In the genomic region with DNA sequence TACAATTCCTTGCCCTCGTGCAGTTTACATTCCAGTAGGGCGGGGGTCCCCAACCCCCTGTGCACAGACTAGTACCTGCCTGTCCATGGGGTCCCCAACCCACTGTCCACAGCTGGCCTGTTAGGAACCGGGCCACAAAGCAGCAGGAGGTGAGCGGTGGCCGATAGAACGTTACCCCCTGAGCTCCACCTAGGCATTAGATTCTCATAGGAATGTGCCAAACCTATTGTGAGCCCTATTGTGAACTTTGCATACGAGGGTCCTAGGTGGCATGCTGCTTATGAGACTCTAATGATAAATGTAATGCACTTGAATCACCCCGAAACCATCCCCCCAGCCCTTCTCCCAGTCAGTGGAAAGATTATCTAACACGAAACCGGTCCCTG, we compare ENCODE assay signal across 1 cellular context.
TF ChIP-seq lines count a peak whose summit lies in the region.

No MANE protein-coding gene starts in this region.

TF ChIP-seq in GM23338, 12 proteins besides CTCF, POLR2A, EP300 and RAD21 (continued from another document):
- TF ChIP-seq, protein P1, sequence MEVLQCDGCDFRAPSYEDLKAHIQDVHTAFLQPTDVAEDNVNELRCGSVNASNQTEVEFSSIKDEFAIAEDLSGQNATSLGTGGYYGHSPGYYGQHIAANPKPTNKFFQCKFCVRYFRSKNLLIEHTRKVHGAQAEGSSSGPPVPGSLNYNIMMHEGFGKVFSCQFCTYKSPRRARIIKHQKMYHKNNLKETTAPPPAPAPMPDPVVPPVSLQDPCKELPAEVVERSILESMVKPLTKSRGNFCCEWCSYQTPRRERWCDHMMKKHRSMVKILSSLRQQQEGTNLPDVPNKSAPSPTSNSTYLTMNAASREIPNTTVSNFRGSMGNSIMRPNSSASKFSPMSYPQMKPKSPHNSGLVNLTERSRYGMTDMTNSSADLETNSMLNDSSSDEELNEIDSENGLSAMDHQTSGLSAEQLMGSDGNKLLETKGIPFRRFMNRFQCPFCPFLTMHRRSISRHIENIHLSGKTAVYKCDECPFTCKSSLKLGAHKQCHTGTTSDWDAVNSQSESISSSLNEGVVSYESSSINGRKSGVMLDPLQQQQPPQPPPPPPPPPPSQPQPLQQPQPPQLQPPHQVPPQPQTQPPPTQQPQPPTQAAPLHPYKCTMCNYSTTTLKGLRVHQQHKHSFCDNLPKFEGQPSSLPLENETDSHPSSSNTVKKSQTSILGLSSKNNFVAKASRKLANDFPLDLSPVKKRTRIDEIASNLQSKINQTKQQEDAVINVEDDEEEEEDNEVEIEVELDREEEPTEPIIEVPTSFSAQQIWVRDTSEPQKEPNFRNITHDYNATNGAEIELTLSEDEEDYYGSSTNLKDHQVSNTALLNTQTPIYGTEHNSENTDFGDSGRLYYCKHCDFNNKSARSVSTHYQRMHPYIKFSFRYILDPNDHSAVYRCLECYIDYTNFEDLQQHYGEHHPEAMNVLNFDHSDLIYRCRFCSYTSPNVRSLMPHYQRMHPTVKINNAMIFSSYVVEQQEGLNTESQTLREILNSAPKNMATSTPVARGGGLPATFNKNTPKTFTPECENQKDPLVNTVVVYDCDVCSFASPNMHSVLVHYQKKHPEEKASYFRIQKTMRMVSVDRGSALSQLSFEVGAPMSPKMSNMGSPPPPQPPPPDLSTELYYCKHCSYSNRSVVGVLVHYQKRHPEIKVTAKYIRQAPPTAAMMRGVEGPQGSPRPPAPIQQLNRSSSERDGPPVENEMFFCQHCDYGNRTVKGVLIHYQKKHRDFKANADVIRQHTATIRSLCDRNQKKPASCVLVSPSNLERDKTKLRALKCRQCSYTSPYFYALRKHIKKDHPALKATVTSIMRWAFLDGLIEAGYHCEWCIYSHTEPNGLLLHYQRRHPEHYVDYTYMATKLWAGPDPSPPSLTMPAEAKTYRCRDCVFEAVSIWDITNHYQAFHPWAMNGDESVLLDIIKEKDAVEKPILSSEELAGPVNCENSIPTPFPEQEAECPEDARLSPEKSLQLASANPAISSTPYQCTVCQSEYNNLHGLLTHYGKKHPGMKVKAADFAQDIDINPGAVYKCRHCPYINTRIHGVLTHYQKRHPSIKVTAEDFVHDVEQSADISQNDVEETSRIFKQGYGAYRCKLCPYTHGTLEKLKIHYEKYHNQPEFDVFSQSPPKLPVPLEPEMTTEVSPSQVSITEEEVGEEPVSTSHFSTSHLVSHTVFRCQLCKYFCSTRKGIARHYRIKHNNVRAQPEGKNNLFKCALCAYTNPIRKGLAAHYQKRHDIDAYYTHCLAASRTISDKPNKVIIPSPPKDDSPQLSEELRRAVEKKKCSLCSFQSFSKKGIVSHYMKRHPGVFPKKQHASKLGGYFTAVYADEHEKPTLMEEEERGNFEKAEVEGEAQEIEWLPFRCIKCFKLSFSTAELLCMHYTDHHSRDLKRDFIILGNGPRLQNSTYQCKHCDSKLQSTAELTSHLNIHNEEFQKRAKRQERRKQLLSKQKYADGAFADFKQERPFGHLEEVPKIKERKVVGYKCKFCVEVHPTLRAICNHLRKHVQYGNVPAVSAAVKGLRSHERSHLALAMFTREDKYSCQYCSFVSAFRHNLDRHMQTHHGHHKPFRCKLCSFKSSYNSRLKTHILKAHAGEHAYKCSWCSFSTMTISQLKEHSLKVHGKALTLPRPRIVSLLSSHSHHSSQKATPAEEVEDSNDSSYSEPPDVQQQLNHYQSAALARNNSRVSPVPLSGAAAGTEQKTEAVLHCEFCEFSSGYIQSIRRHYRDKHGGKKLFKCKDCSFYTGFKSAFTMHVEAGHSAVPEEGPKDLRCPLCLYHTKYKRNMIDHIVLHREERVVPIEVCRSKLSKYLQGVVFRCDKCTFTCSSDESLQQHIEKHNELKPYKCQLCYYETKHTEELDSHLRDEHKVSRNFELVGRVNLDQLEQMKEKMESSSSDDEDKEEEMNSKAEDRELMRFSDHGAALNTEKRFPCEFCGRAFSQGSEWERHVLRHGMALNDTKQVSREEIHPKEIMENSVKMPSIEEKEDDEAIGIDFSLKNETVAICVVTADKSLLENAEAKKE (CRISPR knock-in tag; IDR thresholded peaks at IDR 0.05), result no peak
- TF ChIP-seq CREB1 (CRISPR knock-in tag; IDR thresholded peaks at IDR 0.05; ENCODE audit: low read depth), result no peak
- no peak for TF ChIP-seq EZH2 (IDR thresholded peaks at IDR 0.05; ENCODE audit: low read depth, unreplicated experiment)
- TF ChIP-seq POLR2AphosphoS5 (IDR thresholded peaks at IDR 0.05; ENCODE audit: low read depth), result no peak
- no peak for TF ChIP-seq ZNF114 (CRISPR knock-in tag; IDR thresholded peaks at IDR 0.05)
- TF ChIP-seq EZH2phosphoT487 (IDR thresholded peaks at IDR 0.05; ENCODE audit: unreplicated experiment), result no peak
TF ChIP-seq in GM23338: peak in this region for 0.
